Comparison of ENCODE assay signal across 8 cellular contexts in the genomic region with DNA sequence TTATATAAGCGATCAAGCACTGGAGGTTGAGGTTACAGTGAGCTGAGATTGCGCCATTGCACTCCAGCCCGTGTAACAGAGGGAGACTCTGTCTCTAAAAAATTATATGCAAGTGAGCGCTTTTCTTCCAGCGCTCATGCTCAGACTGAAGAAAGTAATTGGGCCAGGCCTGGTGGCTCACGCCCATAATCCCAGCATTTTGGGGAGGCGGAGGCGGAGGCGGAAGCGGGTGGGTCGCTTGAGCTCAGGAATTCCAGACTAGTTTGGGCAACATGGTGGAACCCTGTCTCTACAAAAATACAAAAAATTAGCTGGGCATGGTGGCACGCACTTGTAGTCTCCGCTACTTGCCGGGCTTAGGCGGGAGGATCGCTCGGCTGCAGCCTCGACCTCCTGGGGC.
DNase-seq lines count a peak whose midpoint lies in the region; TF ChIP-seq lines count a peak whose summit lies in the region.
"Not testable (repeated sequence)": the region's sequence is repeated elsewhere in the genome, so short reads cannot be mapped to it uniquely, and the experiment has no call there.

No MANE protein-coding gene starts in this region.

- not testable (repeated sequence) for H4K12ac ChIP-seq in trophoblast cell (ENCODE audit: low read depth, low read length)

- WGBS in adrenal gland, 4 donors = 47 to 78% (median 66%) methylated on average over 17 to 18 of the region's 18 CpGs
- WGBS in trophoblast cell (ENCODE audit: extremely low coverage, insufficient coverage, insufficient read length) = no CpG with 5 or more reads among the region's 18 CpGs

- H4K8ac ChIP-seq in trophoblast cell (ENCODE audit: low read depth, low read length) = not testable (repeated sequence)

- H3K79me2 ChIP-seq in SU-DHL-6 (ENCODE audit: insufficient read depth, low read length); trophoblast cell (ENCODE audit: control insufficient read depth, insufficient read depth, low read length, poor library complexity): not testable (repeated sequence)

- H4K20me1 ChIP-seq in SU-DHL-6 (ENCODE audit: low read depth, low read length) = not testable (repeated sequence)

- H3K18ac ChIP-seq in trophoblast cell (ENCODE audit: low read length) = not testable (repeated sequence)

- not testable (repeated sequence) for TF ChIP-seq POLR2A in NB4 (IDR thresholded peaks at IDR 0.05; ENCODE audit: extremely low read depth, insufficient read length); vagina (IDR thresholded peaks at IDR 0.05)
- peak in 1 of 2 donors; percentile 44 for TF ChIP-seq POLR2A in adrenal gland (IDR thresholded peaks at IDR 0.05)

- H4K91ac ChIP-seq in trophoblast cell (ENCODE audit: low read depth, low read length) = not testable (repeated sequence)

- H3K79me1 ChIP-seq in trophoblast cell (ENCODE audit: low read length) = not testable (repeated sequence)

- H3K23ac ChIP-seq in trophoblast cell (ENCODE audit: low read length) = not testable (repeated sequence)

- not testable (repeated sequence) for H3K27ac ChIP-seq in SU-DHL-6 (ENCODE audit: low read depth, low read length); adrenal gland; trophoblast cell (ENCODE audit: low read depth, low read length); vagina

- not testable (repeated sequence) for H3K4me1 ChIP-seq in adrenal gland (replicated peaks in 1 of 2); trophoblast cell (ENCODE audit: control insufficient read depth in 1 of 2, insufficient read depth in 2 of 2, low read length in 2 of 2); vagina

- peak; percentile 65 for DNase-seq in EH (ENCODE audit: low read depth)
- peak; percentile 37 for DNase-seq in NB4 (ENCODE audit: low read depth)
- DNase-seq in adrenal gland = peak in 5 of 7 donors; percentile 32 to 58 (median 43)
- not testable (repeated sequence) for DNase-seq in epithelial cell of proximal tubule (ENCODE audit: low read depth); kidney epithelial cell (ENCODE audit: low read depth); vagina (ENCODE audit: extremely low spot score in 2 of 2)
- peak; percentile 27 to 61 for DNase-seq in trophoblast cell

- not testable (repeated sequence) for H3K36me3 ChIP-seq in SU-DHL-6 (ENCODE audit: low read length); adrenal gland (replicated peaks in 1 of 2); kidney epithelial cell (ENCODE audit: control insufficient read depth, insufficient read depth, low read length); trophoblast cell (ENCODE audit: control insufficient read depth in 1 of 2, insufficient read depth in 2 of 2, low read length in 2 of 2); vagina

- peak overlapping the region; percentile 53 for H3K4me3 ChIP-seq in NB4 (ENCODE audit: low read depth, low read length)
- H3K4me3 ChIP-seq in SU-DHL-6 (ENCODE audit: insufficient read depth, low read length, poor library complexity, severe bottlenecking) = peak overlapping the region; percentile 52
- peak overlapping the region in 1 of 4 donors; percentile 86 for H3K4me3 ChIP-seq in adrenal gland
- peak overlapping the region; percentile 58 for H3K4me3 ChIP-seq in epithelial cell of proximal tubule (ENCODE audit: low read depth, low read length)
- peak overlapping the region; percentile 43 for H3K4me3 ChIP-seq in kidney epithelial cell (ENCODE audit: low read depth, low read length)
- H3K4me3 ChIP-seq in trophoblast cell (ENCODE audit: low read depth, low read length) = not testable (repeated sequence)
- peak overlapping the region; percentile 24 to 79 for H3K4me3 ChIP-seq in vagina

- H2BK5ac ChIP-seq in trophoblast cell (ENCODE audit: low read depth, low read length, poor library complexity) = not testable (repeated sequence)

- H3K9me2 ChIP-seq in SU-DHL-6 (replicated peaks; ENCODE audit: insufficient read depth, low read length) = not testable (repeated sequence)

- not testable (repeated sequence) for H3F3A ChIP-seq in SU-DHL-6 (ENCODE audit: insufficient read depth)

- H3K14ac ChIP-seq in trophoblast cell (ENCODE audit: low read length) = not testable (repeated sequence)

- H3K4ac ChIP-seq in trophoblast cell (ENCODE audit: low read depth, low read length) = peak overlapping the region; percentile 13

- H3K9ac ChIP-seq in SU-DHL-6 (ENCODE audit: low read length) = peak overlapping the region; percentile 59
- H3K9ac ChIP-seq in trophoblast cell (ENCODE audit: low read length) = not testable (repeated sequence)

- intact Hi-C loops in adrenal gland (cut with DNase I); vagina (cut with DNase I): not testable (repeated sequence)

- H2BK120ac ChIP-seq in trophoblast cell (ENCODE audit: insufficient read depth, low read length, poor library complexity) = not testable (repeated sequence)

- not testable (repeated sequence) for H2AK5ac ChIP-seq in trophoblast cell (ENCODE audit: low read length)

- TF ChIP-seq CTCF in NB4 (IDR thresholded peaks at IDR 0.05; ENCODE audit: low read depth, low read length); SU-DHL-6 (IDR thresholded peaks at IDR 0.05; ENCODE audit: insufficient read depth, low read length, poor library complexity, severe bottlenecking); adrenal gland (IDR thresholded peaks at IDR 0.05); epithelial cell of proximal tubule (conservative IDR thresholded peaks at IDR 0.05; ENCODE audit: low read depth, low read length); kidney epithelial cell (IDR thresholded peaks at IDR 0.05; ENCODE audit: insufficient read depth, low read length, poor library complexity, severe bottlenecking); vagina (IDR thresholded peaks at IDR 0.05): not testable (repeated sequence)

- not testable (repeated sequence) for H3K27me3 ChIP-seq in SU-DHL-6 (ENCODE audit: low read length); adrenal gland; kidney epithelial cell (ENCODE audit: control insufficient read depth, insufficient read depth, low read length); trophoblast cell (ENCODE audit: insufficient read depth, low read length); vagina

- H3K4me2 ChIP-seq in SU-DHL-6 (ENCODE audit: low read depth, low read length, poor library complexity, severe bottlenecking) (peak overlapping the region; percentile 56), trophoblast cell (ENCODE audit: low read length) (peak overlapping the region; percentile 52)

- not testable (repeated sequence) for H2AFZ ChIP-seq in SU-DHL-6 (ENCODE audit: low read depth, low read length, severe bottlenecking); trophoblast cell (ENCODE audit: insufficient read depth, low read length, poor library complexity)

- H2BK12ac ChIP-seq in trophoblast cell (ENCODE audit: low read length) = not testable (repeated sequence)

- H3K9me3 ChIP-seq in SU-DHL-6 (ENCODE audit: insufficient read depth, low read length); adrenal gland (replicated peaks in 1 of 3); trophoblast cell (ENCODE audit: insufficient read depth, low read depth, low read length); vagina: not testable (repeated sequence)
